Comparison of ENCODE assay signal across 21 cellular contexts in the genomic region with DNA sequence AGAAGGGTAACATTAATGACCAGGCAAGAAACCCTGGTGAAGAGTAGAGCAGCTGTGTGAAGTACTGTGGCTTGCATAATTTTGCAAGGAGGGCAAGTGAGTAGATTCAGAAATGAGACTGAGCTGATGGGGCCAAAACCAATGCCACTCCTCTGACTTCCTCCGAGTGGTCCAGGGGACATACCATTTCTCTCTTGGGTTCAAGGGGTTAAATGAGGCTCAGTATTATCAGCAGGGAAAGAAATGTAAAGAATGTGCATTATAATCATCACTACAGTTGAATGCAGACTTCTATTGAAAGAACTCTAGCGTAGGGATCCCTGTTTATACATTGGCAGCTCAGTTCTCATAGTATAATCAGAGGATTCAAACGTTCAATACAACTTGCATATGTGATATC.
"Had no signal": no experiment of that assay in that cellular context is flagged by ENCODE, and none has a peak within 500 bp of the region (broad histone marks: within the 10 kb centered on the region; RNA-seq: fewer than 3 reads in every experiment).

No MANE protein-coding gene starts in this region.

- H3K4me3 ChIP-seq: ascending aorta, body of pancreas, SJCRH30 had no signal

- H3K9ac ChIP-seq: SK-N-SH had no signal

- ATAC-seq: activated CD4-positive, CD25-positive, alpha-beta regulatory T cell treated with anti-CD3 and anti-CD28 coated beads, Interleukin-2, amount 50 U/mL, for 24 hours; activated CD8-positive, alpha-beta T cell treated with anti-CD3 and anti-CD28 coated beads for 36 hours; body of pancreas; Right ventricle myocardium inferior had no signal

- H3K4me1 ChIP-seq: ascending aorta, body of pancreas, SJCRH30 had no signal

- H3K4me2 ChIP-seq: SK-N-SH had no signal

- H3K27me3 ChIP-seq: ascending aorta, body of pancreas, SJCRH30 had no signal

- H3K36me3 ChIP-seq: ascending aorta had no signal

- DNase-seq: activated CD4-positive, alpha-beta T cell treated with anti-CD3 and anti-CD28 coated beads for 4 hours; activated CD8-positive, alpha-beta memory T cell treated with anti-CD3 and anti-CD28 coated beads, Interleukin-2, amount 50 U/mL, for 4 hours; activated CD8-positive, alpha-beta T cell treated with anti-CD3 and anti-CD28 coated beads for 36 hours; activated effector memory CD4-positive, alpha-beta T cell treated with Interleukin-2 at 50 U/mL for 16 hours; activated naive CD4-positive, alpha-beta T cell; body of pancreas; NCI-H1048; NCI-H1930; NCI-H2107; NCI-H2171 treated with DMSO at 0.1 percent for 48 hours; NCI-H345; NCI-H510A; NCI-H526 treated with DMSO at 0.1 percent for 48 hours; NCI-H82; SJCRH30; SK-N-SH; T-helper 1 cell; WERI-Rb-1 had no signal

- H3K27ac ChIP-seq: ascending aorta, body of pancreas, SJCRH30, WERI-Rb-1 had no signal

- H3K9me3 ChIP-seq: ascending aorta, body of pancreas, SJCRH30, SK-N-SH had no signal
